14 cellular contexts compared by ENCODE assay signal in genomic region chr20:40667503-40667902, GRCh38. TPM values are rescaled to one million over a fixed set of nuclear protein-coding genes. Genes with fewer than 3 reads are reported as not detected.
A peak's percentile ranks its signal among the peaks of the same experiment; 100 is the strongest.
DNase-seq lines count a peak whose midpoint lies in the region; ATAC-seq and TF ChIP-seq lines count a peak whose summit lies in the region.
"Had no signal": no experiment of that assay in that cellular context is flagged by ENCODE, and none has a peak within 500 bp of the region (broad histone marks: within the 10 kb centered on the region; RNA-seq: fewer than 3 reads in every experiment).

No MANE protein-coding gene starts in this region.

- no peak overlapping the region for H3K4me3 Mint-ChIP-seq in H9
- H3K4me3 Mint-ChIP-seq: CD4-positive, alpha-beta T cell had no signal

- no peak overlapping the region for H2AK9ac ChIP-seq in IMR-90 (replicated peaks; ENCODE audit: low read depth, low read length, poor library complexity)

- H3K23me2 ChIP-seq in H9 (ENCODE audit: insufficient read length, low read depth, low read length, poor library complexity, severe bottlenecking): no peaks in the 10 kb centered on the region

- H3K4ac ChIP-seq in H9 (ENCODE audit: low read depth, low read length) (no peak overlapping the region), IMR-90 (ENCODE audit: low read depth, low read length) (no peak overlapping the region), neuronal stem cell (ENCODE audit: low read length) (peak overlapping the region; percentile 19)

- intact Hi-C loops in IMR-90 (cut with micrococcal nuclease): no loop called here

- H3K14ac ChIP-seq in H9 (ENCODE audit: insufficient read depth, low read length): no peak overlapping the region
- H3K14ac ChIP-seq in IMR-90 (replicated peaks; ENCODE audit: low read depth, low read length): no peak overlapping the region
- H3K14ac ChIP-seq in neuronal stem cell (ENCODE audit: low read length): peak overlapping the region; percentile 96

- TF ChIP-seq CTCF in H9 (conservative IDR thresholded peaks at IDR 0.05) (no peak), IMR-90 (conservative IDR thresholded peaks at IDR 0.05; ENCODE audit: low read depth, low read length) (no peak)

- H3K79me1 ChIP-seq in H9 (ENCODE audit: insufficient read depth, low read depth, low read length, poor library complexity, severe bottlenecking) (no peaks in the 10 kb centered on the region), IMR-90 (ENCODE audit: low read depth in 1 of 2, low read length in 2 of 2) (no peaks in the 10 kb centered on the region), neuronal stem cell (ENCODE audit: low read depth, low read length) (no peaks in the 10 kb centered on the region)

- H3K9me3 ChIP-seq in H9 (ENCODE audit: control insufficient read depth, low read depth, low read length): no peaks in the 10 kb centered on the region
- no peaks in the 10 kb centered on the region for H3K9me3 ChIP-seq in IMR-90 (ENCODE audit: control insufficient read depth, insufficient read depth, low read length)
- peaks cover 0 to 3% of the 10 kb centered on the region in 2 donors for H3K9me3 ChIP-seq in neuronal stem cell (replicated peaks in 1 of 2; ENCODE audit: control insufficient read depth in 2 of 2, insufficient read depth in 1 of 2, low read depth in 1 of 2, low read length in 2 of 2)
- H3K9me3 ChIP-seq: BE2C, Caco-2 had no signal

- no peak overlapping the region for H3K27ac Mint-ChIP-seq in H9
- H3K27ac Mint-ChIP-seq: CD4-positive, alpha-beta T cell had no signal

- no peak overlapping the region for H3K18ac ChIP-seq in H9 (ENCODE audit: insufficient read length, low read depth, low read length)
- no peak overlapping the region for H3K18ac ChIP-seq in IMR-90 (ENCODE audit: low read depth, low read length)
- H3K18ac ChIP-seq in neuronal stem cell (ENCODE audit: low read length): no peak overlapping the region

- H3K27me3 Mint-ChIP-seq in H9 (ENCODE audit: low read depth): peaks cover 7% of the 10 kb centered on the region

- POLR2A ChIA-PET in IMR-90 (lab: Charles Lee; ENCODE audit: unreplicated experiment): no interaction called here

- H3K36me3 ChIP-seq in IMR-90 (ENCODE audit: control insufficient read depth, insufficient read depth, low read length) (no peaks in the 10 kb centered on the region), neuronal stem cell (replicated peaks in 1 of 2; ENCODE audit: control insufficient read depth in 2 of 2, insufficient read depth in 2 of 2, low read length in 2 of 2) (peaks cover 0 to 3% of the 10 kb centered on the region in 2 donors)
- H3K36me3 ChIP-seq: BE2C had no signal

- no peak for TF ChIP-seq RAD21 in IMR-90 (IDR thresholded peaks at IDR 0.05; ENCODE audit: low read length)

- TF ChIP-seq POLR2A in IMR-90 (IDR thresholded peaks at IDR 0.05; ENCODE audit: low read depth, low read length) (no peak), GM18505 (IDR thresholded peaks at IDR 0.05; ENCODE audit: borderline replicate concordance, extremely low read depth, insufficient read depth, insufficient read length) (no peak)

- CTCF ChIA-PET in IMR-90 (lab: Yijun Ruan, JAX): no interaction called here

- no peaks in the 10 kb centered on the region for H3K27me3 ChIP-seq in H9 (ENCODE audit: insufficient read depth, low read length)
- H3K27me3 ChIP-seq in IMR-90 (ENCODE audit: control insufficient read depth, insufficient read depth, low read length): peaks cover 8% of the 10 kb centered on the region; the same call in 1 of the 2 replicates
- H3K27me3 ChIP-seq in neuronal stem cell (ENCODE audit: control insufficient read depth in 3 of 3, insufficient read depth in 3 of 3, low read depth in 1 of 3, low read length in 3 of 3): peaks cover 0 to 2% (median 0%) of the 10 kb centered on the region in 3 experiments
- H3K27me3 ChIP-seq: BE2C had no signal

- no peaks in the 10 kb centered on the region for H3K79me2 ChIP-seq in H9 (ENCODE audit: insufficient read depth, low read length)

- H2BK120ac ChIP-seq in H9 (ENCODE audit: low read depth, low read length, poor library complexity, severe bottlenecking) (no peak overlapping the region), IMR-90 (ENCODE audit: low read depth, low read length) (no peak overlapping the region), neuronal stem cell (ENCODE audit: low read depth, low read length) (no peak overlapping the region)

- H2BK20ac ChIP-seq in H9 (ENCODE audit: low read depth, low read length, poor library complexity, severe bottlenecking) (no peak overlapping the region), IMR-90 (ENCODE audit: low read depth, low read length) (no peak overlapping the region)

- in situ Hi-C loops in IMR-90 (cut with MboI; ENCODE audit: low sequenced_read_pairs): no loop called here

- H2BK12ac ChIP-seq in H9 (ENCODE audit: insufficient read length, low read depth, low read length): no peak overlapping the region
- H2BK12ac ChIP-seq in neuronal stem cell (ENCODE audit: low read length): no peak overlapping the region

- no peaks in the 10 kb centered on the region; a peak in 1 of 5 replicates for H3K9me3 Mint-ChIP-seq in H9
- H3K9me3 Mint-ChIP-seq: CD4-positive, alpha-beta T cell had no signal

- H2BK5ac ChIP-seq in H9 (ENCODE audit: insufficient read length, low read length) (no peak overlapping the region), IMR-90 (ENCODE audit: low read depth, low read length, poor library complexity, severe bottlenecking) (peak overlapping the region; percentile 21), neuronal stem cell (ENCODE audit: low read length) (no peak overlapping the region)

- BruUV-seq in IMR-90 (replicated peaks; lab: Mats Ljungman, UMichigan): no TSS peak

- H4K91ac ChIP-seq in H9 (ENCODE audit: insufficient read length, low read depth, low read length): no peak overlapping the region
- H4K91ac ChIP-seq in IMR-90 (ENCODE audit: insufficient read depth, low read depth, low read length): no peak overlapping the region
- H4K91ac ChIP-seq in neuronal stem cell (ENCODE audit: low read depth, low read length, poor library complexity): peak overlapping the region; percentile 94

- no peak overlapping the region for H4K5ac ChIP-seq in H9 (ENCODE audit: insufficient read length, low read depth, low read length)
- no peak overlapping the region for H4K5ac ChIP-seq in IMR-90 (ENCODE audit: low read depth, low read length)

- no peak overlapping the region for H2BK15ac ChIP-seq in H9 (ENCODE audit: low read depth, low read length)
- H2BK15ac ChIP-seq in IMR-90 (ENCODE audit: low read depth, low read length): no peak overlapping the region
- H2BK15ac ChIP-seq in neuronal stem cell (ENCODE audit: low read length): no peak overlapping the region

- dilution Hi-C loops in IMR-90 (cut with HindIII; ENCODE audit: low sequenced_read_pairs, unreplicated experiment): no loop called here

- ATAC-seq in IMR-90 (ENCODE audit: low read depth) (no peak), HG03196 (IDR thresholded peaks at IDR 0.05; ENCODE audit: unreplicated experiment) (no peak), GM18505 (IDR thresholded peaks at IDR 0.05; ENCODE audit: unreplicated experiment) (no peak)
- ATAC-seq: HCT116, K562 had no signal

- H4K20me1 ChIP-seq in H9 (ENCODE audit: control insufficient read depth, insufficient read depth, insufficient read length) (no peaks in the 10 kb centered on the region), IMR-90 (ENCODE audit: insufficient read depth, low read length) (no peaks in the 10 kb centered on the region)

- H3K4me2 ChIP-seq in H9 (ENCODE audit: insufficient read depth, insufficient read length, low read length): no peak overlapping the region
- no peak overlapping the region for H3K4me2 ChIP-seq in IMR-90 (ENCODE audit: low read depth, low read length)
- H3K4me2 ChIP-seq in neuronal stem cell (ENCODE audit: insufficient read depth, low read length, poor library complexity, severe bottlenecking): no peak overlapping the region

- peaks cover 6 to 14% of the 10 kb centered on the region in 2 experiments for H3K4me1 Mint-ChIP-seq in H9

- no peak overlapping the region for H2AK5ac ChIP-seq in H9 (ENCODE audit: insufficient read length, low read length)
- no peak overlapping the region for H2AK5ac ChIP-seq in IMR-90 (ENCODE audit: low read depth, low read length)
- no peak overlapping the region for H2AK5ac ChIP-seq in neuronal stem cell (ENCODE audit: low read depth, low read length)

- no peak overlapping the region for H4K8ac ChIP-seq in H9 (replicated peaks; ENCODE audit: insufficient read length, low read depth, low read length)
- H4K8ac ChIP-seq in IMR-90 (ENCODE audit: low read depth in 2 of 2, low read length in 2 of 2): no peak overlapping the region
- peak overlapping the region; percentile 94 for H4K8ac ChIP-seq in neuronal stem cell (ENCODE audit: low read depth, low read length)

- no CpG with 5 or more reads among the region's 3 CpGs for WGBS in H9 (ENCODE audit: extremely low coverage, insufficient read length, low lambda C conversion rate)
- WGBS in IMR-90 (ENCODE audit: extremely low coverage in 2 of 2, insufficient read length in 1 of 2), 2 experiments: 100% methylated on average over 1 of the region's 3 CpGs; no CpG with 5 or more reads in 1 of the 2 experiments
- 100% methylated on average over 2 of the region's 3 CpGs; no CpG with 5 or more reads in 1 of the 2 donors for WGBS in neuronal stem cell (ENCODE audit: extremely low coverage in 2 of 2, insufficient read length in 2 of 2, insufficient replicate concordance in 1 of 2), 2 donors

- no peak overlapping the region for H3T11ph ChIP-seq in H9 (ENCODE audit: low read length)

- H3K23ac ChIP-seq in H9 (ENCODE audit: insufficient read length, low read depth, low read length) (peak overlapping the region; percentile 5), IMR-90 (ENCODE audit: low read depth, low read length) (no peak overlapping the region), neuronal stem cell (ENCODE audit: low read depth, low read length, poor library complexity) (no peak overlapping the region)

- H3K56ac ChIP-seq in H9 (ENCODE audit: insufficient read length, low read depth, low read length) (no peak overlapping the region), IMR-90 (ENCODE audit: extremely low read depth, insufficient read depth, low read length) (no peak overlapping the region)

- H3K4me3 ChIP-seq in IMR-90 (ENCODE audit: insufficient read depth, low read depth, low read length) (no peak overlapping the region), neuronal stem cell (ENCODE audit: low read length in 2 of 2) (peak overlapping the region in 1 of 2 donors; percentile 42)
- H3K4me3 ChIP-seq: GM23248, K562 had no signal

- DNase-seq in H9: no peak
- DNase-seq in IMR-90: no peak
- DNase-seq in neuronal stem cell (ENCODE audit: low spot score): no peak
- no peak for DNase-seq in glomerular visceral epithelial cell (ENCODE audit: extremely low spot score)
- DNase-seq: ACHN; BE2C; C1 segment of cervical spinal cord; Caco-2; CD4-positive, alpha-beta T cell; GM23248 had no signal

- H3K9me1 ChIP-seq in IMR-90 (ENCODE audit: insufficient read depth, low read length): peaks cover 4% of the 10 kb centered on the region; the same call in 1 of the 2 replicates

- no peaks in the 10 kb centered on the region for H3K4me1 ChIP-seq in H9 (ENCODE audit: insufficient read depth, low read length)
- H3K4me1 ChIP-seq in IMR-90 (ENCODE audit: control insufficient read depth, insufficient read depth, low read length): no peaks in the 10 kb centered on the region
- H3K4me1 ChIP-seq in neuronal stem cell (ENCODE audit: control insufficient read depth in 2 of 2, insufficient read depth in 1 of 2, low read depth in 1 of 2, low read length in 2 of 2): peaks cover 0 to 2% of the 10 kb centered on the region in 2 donors
- H3K4me1 ChIP-seq: BE2C had no signal

- H3K9ac ChIP-seq in H9 (ENCODE audit: extremely low read depth, insufficient read length, low read length): no peak overlapping the region
- H3K9ac ChIP-seq in IMR-90 (ENCODE audit: low read depth, low read length): no peak overlapping the region
- H3K9ac ChIP-seq in neuronal stem cell (ENCODE audit: low read depth, low read length, poor library complexity): peak overlapping the region; percentile 32
- H3K9ac ChIP-seq: GM23248 had no signal

- H3K27ac ChIP-seq in H9 (ENCODE audit: insufficient read length, low read depth, low read length): no peak overlapping the region
- H3K27ac ChIP-seq in IMR-90 (ENCODE audit: insufficient read depth, low read length): no peak overlapping the region
- H3K27ac ChIP-seq in neuronal stem cell (replicated peaks; ENCODE audit: low read length): no peak overlapping the region
- H3K27ac ChIP-seq: GM23248 had no signal

- peaks cover 0 to 2% (median 0%) of the 10 kb centered on the region in 3 experiments; a peak in 1 of 7 replicates for H3K36me3 Mint-ChIP-seq in H9 (ENCODE audit: insufficient read depth in 1 of 3, low read depth in 3 of 3)

- H2AFZ ChIP-seq in H9 (ENCODE audit: low read length) (no peak overlapping the region), IMR-90 (replicated peaks; ENCODE audit: low read length, poor library complexity) (no peak overlapping the region), neuronal stem cell (ENCODE audit: low read length) (no peak overlapping the region)
- H2AFZ ChIP-seq: GM23248 had no signal

RNA-seq across cellular contexts. Expression of gene MAFB, which starts 21.5 kb away (rescaled TPM):
- 0.85 and 1.0 TPM in 2 replicates for total RNA-seq in H9 (2021)
- not detected in 2 replicates for total RNA-seq in IMR-90 (2012; rRNA removed)
- 0.07 and 0.10 TPM in 2 replicates for polyA plus RNA-seq in IMR-90 (2012; rRNA removed)
- 0.09 and 0.11 TPM in 2 replicates for polyA plus RNA-seq in IMR-90 (2012; cell fraction: cytosol; rRNA removed)
- 0.17 and 0.26 TPM in 2 replicates for polyA plus RNA-seq in IMR-90 (2012; cell fraction: nucleus; rRNA removed; ENCODE audit: low replicate concordance)
- 1.4 TPM for polyA plus RNA-seq in neuronal stem cell (2013, experiment 1 of 2)
- 1.6 TPM for polyA plus RNA-seq in neuronal stem cell (2013, experiment 2 of 2)
- polyA plus RNA-seq: K562 had no signal
